In genomic region chr3:141231923-141232861, GRCh38 we compare ENCODE assay signal across 8 cellular contexts. TPM values are rescaled to one million over a fixed set of nuclear protein-coding genes. Genes with fewer than 3 reads are reported as not detected.
DNase-seq lines count a peak whose midpoint lies in the region; TF ChIP-seq lines count a peak whose summit lies in the region.

No MANE protein-coding gene starts in this region.

- peaks cover 22% of the 10 kb centered on the region for H3K36me3 Mint-ChIP-seq in activated T-cell treated with anti-CD3 and anti-CD28 coated beads, Interleukin-2, amount 50 U/mL, for 24 hours (ENCODE audit: low read depth)

- peak overlapping the region; percentile 69 for H3K27ac ChIP-seq in neural cell (ENCODE audit: low read length)

- TF ChIP-seq CTCF in LNCAP (IDR thresholded peaks at IDR 0.05): 0 out of 2 replicates have a peak, but pooled peaks have one; percentile 1
- TF ChIP-seq CTCF in fibroblast of pulmonary artery (IDR thresholded peaks at IDR 0.05; ENCODE audit: low read length, missing control alignments): no peak
- peak; percentile 11 for TF ChIP-seq CTCF in neural cell (IDR thresholded peaks at IDR 0.05; ENCODE audit: poor library complexity, severe bottlenecking)

- H3K9ac ChIP-seq in neural cell (ENCODE audit: low read length): peak overlapping the region; percentile 81

- TF ChIP-seq RAD21 in neural cell (conservative IDR thresholded peaks at IDR 0.05): peak; percentile 7

- H3K79me2 ChIP-seq in neural cell (replicated peaks; ENCODE audit: insufficient read depth, low read length): peaks cover 9% of the 10 kb centered on the region

- no peak for TF ChIP-seq EP300 in neural cell (conservative IDR thresholded peaks at IDR 0.05; ENCODE audit: poor library complexity, severe bottlenecking)

- no peaks in the 10 kb centered on the region for H4K20me1 ChIP-seq in neural cell (ENCODE audit: insufficient read depth)

- peak overlapping the region; percentile 72 for H2AFZ ChIP-seq in neural cell (ENCODE audit: low read depth, low read length)

- DNase-seq in stimulated activated CD4-positive, alpha-beta T cell treated with anti-CD3 and anti-CD28 coated beads, Interleukin-15, amount 100 ng/mL, for 24 hours: peak; percentile 51
- no peak for DNase-seq in stimulated activated CD4-positive, alpha-beta T cell treated with anti-CD3 and anti-CD28 coated beads, Interleukin-2, amount 100 ng/mL, for 48 hours
- peak; percentile 65 for DNase-seq in activated T-cell treated with anti-CD3 and anti-CD28 coated beads, Interleukin-2, amount 50 U/mL, for 24 hours
- DNase-seq in fibroblast of pulmonary artery (ENCODE audit: low read depth) (no peak), NCI-H187 (lab: John Stamatoyannopoulos, UW) (no peak), midbrain (lab: John Stamatoyannopoulos, UW) (no peak)

- H3K9me3 Mint-ChIP-seq in activated T-cell treated with anti-CD3 and anti-CD28 coated beads, Interleukin-2, amount 50 U/mL, for 24 hours: no peaks in the 10 kb centered on the region

- H3K9me2 ChIP-seq in neural cell (ENCODE audit: insufficient read depth, low read length): no peaks in the 10 kb centered on the region

- H3K27ac Mint-ChIP-seq in activated T-cell treated with anti-CD3 and anti-CD28 coated beads, Interleukin-2, amount 50 U/mL, for 24 hours: peak overlapping the region; percentile 75

- peak overlapping the region; percentile 81 for H3K4me3 Mint-ChIP-seq in activated T-cell treated with anti-CD3 and anti-CD28 coated beads, Interleukin-2, amount 50 U/mL, for 24 hours

- H3K27me3 ChIP-seq in neural cell (ENCODE audit: insufficient read depth, low read depth, low read length): no peaks in the 10 kb centered on the region

- peak overlapping the region; percentile 71 for H3K4me3 ChIP-seq in fibroblast of pulmonary artery (replicated peaks; ENCODE audit: low read depth, low read length)
- peak overlapping the region; percentile 90 for H3K4me3 ChIP-seq in neural cell (ENCODE audit: low read length)

- no peaks in the 10 kb centered on the region for H3K36me3 ChIP-seq in neural cell (ENCODE audit: insufficient read depth, low read length)

- no peaks in the 10 kb centered on the region for H3K27me3 Mint-ChIP-seq in activated T-cell treated with anti-CD3 and anti-CD28 coated beads, Interleukin-2, amount 50 U/mL, for 24 hours

- H3K4me2 ChIP-seq in neural cell (ENCODE audit: low read length): peak overlapping the region; percentile 92

- H3K9me3 ChIP-seq in neural cell (ENCODE audit: low read length): no peaks in the 10 kb centered on the region

- peaks cover 49% of the 10 kb centered on the region for H3K4me1 Mint-ChIP-seq in activated T-cell treated with anti-CD3 and anti-CD28 coated beads, Interleukin-2, amount 50 U/mL, for 24 hours (ENCODE audit: low read depth)

- no peaks in the 10 kb centered on the region for H3F3A ChIP-seq in neural cell (ENCODE audit: insufficient read depth, low read length, poor library complexity, severe bottlenecking)

TF ChIP-seq in neural cell, 6 proteins besides CTCF, POLR2A, EP300 and RAD21:
- TF ChIP-seq POLR2AphosphoS5 (IDR thresholded peaks at IDR 0.05) (peak; percentile 7), SMC3 (conservative IDR thresholded peaks at IDR 0.05; ENCODE audit: poor library complexity) (no peak), TAF1 (IDR thresholded peaks at IDR 0.05; ENCODE audit: low read depth) (peak; percentile 54), MXI1 (conservative IDR thresholded peaks at IDR 0.05; ENCODE audit: poor library complexity, severe bottlenecking) (peak; percentile 36), REST (IDR thresholded peaks at IDR 0.05; ENCODE audit: borderline replicate concordance) (no peak), EZH2 (IDR thresholded peaks at IDR 0.05; ENCODE audit: borderline replicate concordance, insufficient read depth, low read length, poor library complexity, severe bottlenecking) (no peak)
TF ChIP-seq in neural cell: peak in this region for 3.

RNA-seq across cellular contexts. Expression of gene PXYLP1, which starts 0.6 kb away (rescaled TPM):
- polyA plus RNA-seq in neural cell: 93.9 and 109 TPM in 2 replicates
- 91.5 and 113 TPM in 2 replicates for polyA minus RNA-seq in neural cell

Comparison
In these comparisons a context has a peak if more than half of its experiments do, and no peak if none do; other contexts are left out.
1. DNase-seq: peak in stimulated activated CD4-positive, alpha-beta T cell treated with anti-CD3 and anti-CD28 coated beads, Interleukin-15, amount 100 ng/mL, for 24 hours (single experiment) and activated T-cell treated with anti-CD3 and anti-CD28 coated beads, Interleukin-2, amount 50 U/mL, for 24 hours (single experiment); none in stimulated activated CD4-positive, alpha-beta T cell treated with anti-CD3 and anti-CD28 coated beads, Interleukin-2, amount 100 ng/mL, for 48 hours (0 of 2), fibroblast of pulmonary artery (single experiment), NCI-H187 (0 of 2) and midbrain (single experiment).